Comparison of ENCODE assay signal across 1 cellular context in genomic region chr9:131502781-131503625, GRCh38.
TF ChIP-seq lines count a peak whose summit lies in the region.

TSS of gene POMT1 (plus strand) at chr9:131502918. CDS start at chr9:131504219, 1,301 bp downstream.

TF ChIP-seq in IMR-90, 13 proteins besides CTCF, POLR2A, EP300 and RAD21:
- TF ChIP-seq RFX5 (IDR thresholded peaks at IDR 0.05; ENCODE audit: low read depth, low read length), result no peak
- TF ChIP-seq USF2 (IDR thresholded peaks at IDR 0.05; ENCODE audit: low read depth, low read length), result no peak
- no peak for TF ChIP-seq RCOR1 (IDR thresholded peaks at IDR 0.05; ENCODE audit: insufficient replicate concordance, low read length)
- no peak for TF ChIP-seq CHD1 (IDR thresholded peaks at IDR 0.05; ENCODE audit: low read depth, low read length)
- TF ChIP-seq MAZ (IDR thresholded peaks at IDR 0.05; ENCODE audit: borderline replicate concordance, low read depth, low read length), result peak; percentile 77; the same call in 1 of the 2 replicates
- TF ChIP-seq SMC3 (IDR thresholded peaks at IDR 0.05; ENCODE audit: low read depth, low read length), result no peak
